20 cellular contexts compared by ENCODE assay signal in the genomic region with DNA sequence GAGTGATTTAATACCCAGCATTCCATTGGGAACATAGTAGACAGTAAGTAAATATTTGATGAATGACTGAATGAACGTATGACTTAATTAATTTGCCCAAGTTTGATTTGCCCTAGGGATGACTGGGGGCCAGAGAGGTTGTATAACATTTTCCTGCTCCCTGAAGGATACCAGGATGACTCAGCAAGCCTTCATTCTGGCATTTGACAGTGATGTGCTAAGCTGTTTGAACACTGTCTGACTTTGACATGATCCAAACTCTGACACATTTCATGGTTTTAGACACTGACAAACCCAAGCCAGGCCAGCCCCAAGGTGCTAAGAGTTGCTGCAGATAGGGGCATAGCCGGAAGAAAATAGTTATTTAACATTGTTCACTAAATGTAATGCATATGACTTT. TPM values are rescaled to one million over a fixed set of nuclear protein-coding genes. Genes with fewer than 3 reads are reported as not detected.
DNase-seq lines count a peak whose midpoint lies in the region; ATAC-seq and TF ChIP-seq lines count a peak whose summit lies in the region.
"Had no signal": no experiment of that assay in that cellular context is flagged by ENCODE, and none has a peak within 500 bp of the region (broad histone marks: within the 10 kb centered on the region; RNA-seq: fewer than 3 reads in every experiment).

No MANE protein-coding gene starts in this region.

- intact Hi-C loops in transverse colon (cut with DNase I; ENCODE audit: low total_unique reads): no loop called here

- no peak overlapping the region for H2AFZ ChIP-seq in neuronal stem cell (ENCODE audit: low read length)
- H2AFZ ChIP-seq: GM23248, PC-9 had no signal

- peaks cover 4 to 8% of the 10 kb centered on the region in 2 donors for H3K4me1 ChIP-seq in neuronal stem cell (ENCODE audit: control insufficient read depth in 2 of 2, insufficient read depth in 1 of 2, low read depth in 1 of 2, low read length in 2 of 2)
- H3K4me1 ChIP-seq in transverse colon: no peaks in the 10 kb centered on the region
- H3K4me1 ChIP-seq: esophagus squamous epithelium had no signal

- no peak overlapping the region for H3K4me3 ChIP-seq in neuronal stem cell (ENCODE audit: low read length in 2 of 2)
- no peak overlapping the region for H3K4me3 ChIP-seq in transverse colon
- H3K4me3 ChIP-seq: coronary artery, esophagus squamous epithelium, GM23248, lung, PC-9 had no signal

- H3K4me3 Mint-ChIP-seq in stimulated activated naive CD8-positive, alpha-beta T cell treated with anti-CD3 and anti-CD28 coated beads, Interleukin-15, amount 100 ng/mL, for 72 hours: no peak overlapping the region
- H3K4me3 Mint-ChIP-seq: T-helper 1 cell treated with Interleukin-12 subunit alpha and Interleukin-12 subunit beta and Interleukin-4 antibody, amounts not matched to agents 30 μg/mL and 1 μg/mL, for 36 hours had no signal

- no peaks in the 10 kb centered on the region for H3K27me3 Mint-ChIP-seq in stimulated activated naive CD8-positive, alpha-beta T cell treated with anti-CD3 and anti-CD28 coated beads, Interleukin-15, amount 100 ng/mL, for 72 hours

- no peak overlapping the region for H3K27ac Mint-ChIP-seq in stimulated activated naive CD8-positive, alpha-beta T cell treated with anti-CD3 and anti-CD28 coated beads, Interleukin-15, amount 100 ng/mL, for 72 hours
- H3K27ac Mint-ChIP-seq: T-helper 1 cell treated with Interleukin-12 subunit alpha and Interleukin-12 subunit beta and Interleukin-4 antibody, amounts not matched to agents 30 μg/mL and 1 μg/mL, for 36 hours had no signal

- TF ChIP-seq POLR2A in transverse colon (IDR thresholded peaks at IDR 0.05): no peak

- no peak overlapping the region for H4K91ac ChIP-seq in neuronal stem cell (ENCODE audit: low read depth, low read length, poor library complexity)

- H3K4ac ChIP-seq in neuronal stem cell (ENCODE audit: low read length): no peak overlapping the region

- no peak overlapping the region for H3K18ac ChIP-seq in neuronal stem cell (ENCODE audit: low read length)

- no peak overlapping the region for H4K8ac ChIP-seq in neuronal stem cell (ENCODE audit: low read depth, low read length)

- no peaks in the 10 kb centered on the region for H3K79me1 ChIP-seq in neuronal stem cell (ENCODE audit: low read depth, low read length)

- peak; percentile 56 for ATAC-seq in stimulated activated naive CD8-positive, alpha-beta T cell treated with anti-CD3 and anti-CD28 coated beads, Interleukin-15, Interleukin-2, amounts not matched to agents 100 U/mL and 50 U/mL, for 24 hours
- no peak for ATAC-seq in stimulated activated naive CD8-positive, alpha-beta T cell treated with anti-CD3 and anti-CD28 coated beads, Interleukin-15, amount 100 ng/mL, for 72 hours

- no CpG with 5 or more reads among the region's 2 CpGs for WGBS in neuronal stem cell (ENCODE audit: extremely low coverage in 2 of 2, insufficient read length in 2 of 2, insufficient replicate concordance in 1 of 2), 2 donors
- 50 to 76% methylated on average over 2 of the region's 2 CpGs for WGBS in transverse colon (ENCODE audit: low coverage in 1 of 2), 2 donors

- H3K27ac ChIP-seq in neuronal stem cell (replicated peaks; ENCODE audit: low read length) (no peak overlapping the region), transverse colon (no peak overlapping the region)
- H3K27ac ChIP-seq: coronary artery, esophagus squamous epithelium, GM23248, PC-9 had no signal

- H2BK15ac ChIP-seq in neuronal stem cell (ENCODE audit: low read length): no peak overlapping the region

- in situ Hi-C loops in SK-MEL-5 (cut with HindIII; ENCODE audit: low pct_unique_long_range_greater_than_20kb, low sequenced_read_pairs) (no loop called here), transverse colon (cut with MboI; ENCODE audit: low pct_ligation_motif_present in 1 of 4, low pct_unique_long_range_greater_than_20kb in 1 of 4, low sequenced_read_pairs in 3 of 4) (no loop called here)

- H2BK12ac ChIP-seq in neuronal stem cell (ENCODE audit: low read length): no peak overlapping the region

- H3K14ac ChIP-seq in neuronal stem cell (ENCODE audit: low read length): no peak overlapping the region

- no peak for TF ChIP-seq CTCF in transverse colon (IDR thresholded peaks at IDR 0.05)

- H3K9me3 ChIP-seq in neuronal stem cell (replicated peaks in 1 of 2; ENCODE audit: control insufficient read depth in 2 of 2, insufficient read depth in 1 of 2, low read depth in 1 of 2, low read length in 2 of 2) (no peaks in the 10 kb centered on the region), transverse colon (no peaks in the 10 kb centered on the region)
- H3K9me3 ChIP-seq: esophagus squamous epithelium had no signal

- TF ChIP-seq EP300 in transverse colon (IDR thresholded peaks at IDR 0.05; ENCODE audit: low read depth): no peak

- no peak overlapping the region for H3K23ac ChIP-seq in neuronal stem cell (ENCODE audit: low read depth, low read length, poor library complexity)

- H2BK120ac ChIP-seq in neuronal stem cell (ENCODE audit: low read depth, low read length): no peak overlapping the region

- no peaks in the 10 kb centered on the region for H3K27me3 ChIP-seq in neuronal stem cell (ENCODE audit: control insufficient read depth in 3 of 3, insufficient read depth in 3 of 3, low read depth in 1 of 3, low read length in 3 of 3)
- no peaks in the 10 kb centered on the region for H3K27me3 ChIP-seq in transverse colon
- H3K27me3 ChIP-seq: esophagus squamous epithelium had no signal

- no peaks in the 10 kb centered on the region for H3K9me3 Mint-ChIP-seq in stimulated activated naive CD8-positive, alpha-beta T cell treated with anti-CD3 and anti-CD28 coated beads, Interleukin-15, amount 100 ng/mL, for 72 hours

- H3K4me2 ChIP-seq in neuronal stem cell (ENCODE audit: insufficient read depth, low read length, poor library complexity, severe bottlenecking): no peak overlapping the region
- H3K4me2 ChIP-seq: PC-9 had no signal

- no peaks in the 10 kb centered on the region for H3K36me3 ChIP-seq in neuronal stem cell (replicated peaks in 1 of 2; ENCODE audit: control insufficient read depth in 2 of 2, insufficient read depth in 2 of 2, low read length in 2 of 2)
- no peaks in the 10 kb centered on the region for H3K36me3 ChIP-seq in transverse colon
- H3K36me3 ChIP-seq: esophagus squamous epithelium had no signal

- no peak overlapping the region for H2BK5ac ChIP-seq in neuronal stem cell (ENCODE audit: low read length)

- H2AK5ac ChIP-seq in neuronal stem cell (ENCODE audit: low read depth, low read length): no peak overlapping the region

- DNase-seq in stimulated activated naive CD8-positive, alpha-beta T cell treated with anti-CD3 and anti-CD28 coated beads, Interleukin-15, Interleukin-2, amounts not matched to agents 100 U/mL and 50 U/mL, for 24 hours: no peak
- no peak for DNase-seq in stimulated activated naive CD8-positive, alpha-beta T cell treated with anti-CD3 and anti-CD28 coated beads, Interleukin-15, amount 100 ng/mL, for 72 hours
- DNase-seq in SK-MEL-5 (ENCODE audit: low read depth, low spot score) (peak; percentile 10), islet precursor cell (peak; percentile 73), neuronal stem cell (ENCODE audit: low spot score) (no peak), retina (no peak), transverse colon (no peak)
- no peak for DNase-seq in stimulated activated naive CD4-positive, alpha-beta T cell treated with Interleukin-2 at 50 U/mL for 16 hours (lab: John Stamatoyannopoulos, UW)
- DNase-seq: activated CD4-positive, alpha-beta T cell treated with anti-CD3 and anti-CD28 coated beads for 48 hours; activated T-cell treated with anti-CD3 and anti-CD28 coated beads for 4 hours; DMS 273 treated with DMSO at 0.1 percent for 48 hours; esophagus squamous epithelium; GM23248; NCI-H524 treated with DMSO at 0.1 percent for 48 hours; small intestine; stimulated activated naive CD4-positive, alpha-beta T cell had no signal

- H3K4me1 Mint-ChIP-seq in stimulated activated naive CD8-positive, alpha-beta T cell treated with anti-CD3 and anti-CD28 coated beads, Interleukin-15, amount 100 ng/mL, for 72 hours: peaks cover 20% of the 10 kb centered on the region

- H3K9ac ChIP-seq in neuronal stem cell (ENCODE audit: low read depth, low read length, poor library complexity): no peak overlapping the region
- H3K9ac ChIP-seq: GM23248 had no signal

RNA-seq across cellular contexts. Expression of gene KLF12, which starts 53.4 kb away (rescaled TPM):
- total RNA-seq in SK-MEL-5 (2014; rRNA removed; shearing (Covaris generic)): 9.8 and 10.7 TPM in 2 replicates
- 4.2 and 6.0 TPM in 2 replicates for polyA plus RNA-seq in SK-MEL-5 (2015; cell fraction: cytosol; rRNA removed)
- 9.3 and 14.5 TPM in 2 replicates for polyA plus RNA-seq in SK-MEL-5 (2015; cell fraction: nucleus; rRNA removed)
- polyA plus RNA-seq in neuronal stem cell (2013, experiment 1 of 2): 5.4 TPM
- 5.6 TPM for polyA plus RNA-seq in neuronal stem cell (2013, experiment 2 of 2)
- 10 to 100 TPM in 2 of 4 donors, 1 to 10 TPM in 2; 4.1 to 17.7 (median 8.2) TPM for total RNA-seq in transverse colon

Comparison
In these comparisons a context has a peak if more than half of its experiments do, and no peak if none do; other contexts are left out.
1. DNase-seq: peak in SK-MEL-5 (single experiment) and islet precursor cell (single experiment); none in stimulated activated naive CD8-positive, alpha-beta T cell treated with anti-CD3 and anti-CD28 coated beads, Interleukin-15, Interleukin-2, amounts not matched to agents 100 U/mL and 50 U/mL, for 24 hours (single experiment), stimulated activated naive CD8-positive, alpha-beta T cell treated with anti-CD3 and anti-CD28 coated beads, Interleukin-15, amount 100 ng/mL, for 72 hours (0 of 2), neuronal stem cell (single experiment), stimulated activated naive CD4-positive, alpha-beta T cell treated with Interleukin-2 at 50 U/mL for 16 hours (single experiment), retina (single experiment) and transverse colon (single experiment).